Comparison of ENCODE assay signal across 37 cellular contexts in the genomic region with DNA sequence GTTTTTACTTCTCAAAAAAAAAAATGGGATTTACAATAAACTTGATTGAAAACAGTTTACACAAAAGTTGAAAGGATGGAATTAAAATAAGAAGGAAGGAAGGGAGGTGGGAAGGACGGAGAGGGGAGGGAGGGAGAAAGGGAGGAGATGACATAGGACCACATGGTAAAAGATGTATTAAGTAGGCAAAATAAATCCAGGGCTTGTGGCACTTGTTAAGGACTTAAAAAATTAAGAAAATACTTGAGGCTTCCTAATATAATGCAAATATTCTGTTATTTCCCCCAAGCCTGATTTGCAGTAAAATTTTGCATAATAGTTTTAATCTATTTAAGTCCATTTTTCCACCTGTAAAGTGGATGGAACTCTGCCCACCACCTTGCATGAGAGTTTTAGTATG. TPM values are rescaled to one million over a fixed set of nuclear protein-coding genes. Genes with fewer than 3 reads are reported as not detected.
"Had no signal": no experiment of that assay in that cellular context is flagged by ENCODE, and none has a peak within 500 bp of the region (broad histone marks: within the 10 kb centered on the region; RNA-seq: fewer than 3 reads in every experiment).

No MANE protein-coding gene starts in this region.

- H3K36me3 ChIP-seq: MG63 had no signal

- H3K4me3 ChIP-seq: MG63 had no signal

- DNase-seq: Karpas-422, Kasumi-1, MM.1S, MV-4-11, NCI-H1048, NCI-H1092, NCI-H1092 treated with DMSO at 0.1 percent for 48 hours, NCI-H1105, NCI-H1105 treated with DMSO at 0.1 percent for 48 hours, NCI-H1417 treated with DMSO at 0.1 percent for 48 hours, NCI-H1436, NCI-H1436 treated with DMSO at 0.1 percent for 48 hours, NCI-H146, NCI-H1694, NCI-H1694 treated with DMSO at 0.1 percent for 48 hours, NCI-H187, NCI-H187 treated with DMSO at 0.1 percent for 48 hours, NCI-H1930, NCI-H2029, NCI-H2029 treated with DMSO at 0.1 percent for 48 hours, NCI-H2081, NCI-H2081 treated with DMSO at 0.1 percent for 48 hours, NCI-H2107, NCI-H2171, NCI-H2171 treated with DMSO at 0.1 percent for 48 hours, NCI-H2227 treated with DMSO at 0.1 percent for 48 hours, NCI-H226, NCI-H345, NCI-H446, NCI-H446 treated with DMSO at 0.1 percent for 48 hours, NCI-H510A, NCI-H524 had no signal

RNA-seq across cellular contexts. Expression of a gene that starts 27.5 kb away (rescaled TPM):
- total RNA-seq: LHCN-M2, M059J, MCF 10A, NCI-H460 had no signal
